15 cellular contexts compared by ENCODE assay signal in genomic region chr7:79709574-79710409, GRCh38.
A peak's percentile ranks its signal among the peaks of the same experiment; 100 is the strongest.
DNase-seq lines count a peak whose midpoint lies in the region; ATAC-seq, FAIRE-seq and TF ChIP-seq lines count a peak whose summit lies in the region.
"Had no signal": no experiment of that assay in that cellular context is flagged by ENCODE, and none has a peak within 500 bp of the region (broad histone marks: within the 10 kb centered on the region; RNA-seq: fewer than 3 reads in every experiment).

No MANE protein-coding gene starts in this region.

- no peak overlapping the region for H2BK12ac ChIP-seq in H1 (ENCODE audit: low read depth, low read length)

- H3K4ac ChIP-seq in H1 (replicated peaks; ENCODE audit: insufficient read length, low read depth, low read length): no peak overlapping the region

- DNase-seq in HT-29 (ENCODE audit: low spot score) (peak; percentile 54), NCI-H345 treated with DMSO at 0.1 percent for 48 hours (lab: John Stamatoyannopoulos, UW; ENCODE audit: unreplicated experiment) (peak; percentile 74), H1 (ENCODE audit: low read depth in 1 of 2, low spot score in 2 of 2) (no peak), skeletal muscle cell (ENCODE audit: low read depth) (peak; percentile 9), hypothalamus (lab: John Stamatoyannopoulos, UW) (no peak)
- DNase-seq: activated gamma-delta T cell treated with Interleukin-2 at 50 U/mL for 16 hours; CD4-positive, alpha-beta memory T cell; cerebellar nuclear complex; naive thymus-derived CD8-positive, alpha-beta T cell; NCI-H1417 treated with DMSO at 0.1 percent for 48 hours; right lobe of liver; T-cell had no signal

- no peak overlapping the region for H3K4me3 ChIP-seq in H1 (ENCODE audit: extremely low read depth in 1 of 4, insufficient read depth in 2 of 4, low read depth in 3 of 4, low read length in 4 of 4)
- H3K4me3 ChIP-seq in skeletal muscle cell (ENCODE audit: low read depth, low read length): no peak overlapping the region
- H3K4me3 ChIP-seq: right lobe of liver, suprapubic skin had no signal

- peak overlapping the region in 1 of 4 experiments; percentile 13; a peak in 1 of 7 replicates for H3K9ac ChIP-seq in H1 (replicated peaks in 1 of 4; ENCODE audit: extremely low read depth in 1 of 4, low read depth in 3 of 4, low read length in 3 of 4)

- H2AFZ ChIP-seq in H1 (ENCODE audit: low read length): peak overlapping the region; percentile 89

- H2BK15ac ChIP-seq in H1 (ENCODE audit: low read length): no peak overlapping the region

- H3K4me1 ChIP-seq in H1 (replicated peaks in 1 of 4; ENCODE audit: control insufficient read depth in 3 of 4, insufficient read depth in 4 of 4, low read length in 3 of 4): no peaks in the 10 kb centered on the region
- H3K4me1 ChIP-seq: right lobe of liver, suprapubic skin had no signal

- no peak for TF ChIP-seq POLR2A in H1 (IDR thresholded peaks at IDR 0.05; ENCODE audit: control extremely low read depth in 1 of 2, low read depth in 2 of 2, low read length in 2 of 2)

- no peak overlapping the region for H4K91ac ChIP-seq in H1 (replicated peaks; ENCODE audit: insufficient read length, low read length)

- 94% methylated on average over 5 of the region's 5 CpGs; no CpG with 5 or more reads in 1 of the 2 experiments for WGBS in H1 (ENCODE audit: extremely low coverage in 1 of 2, insufficient coverage in 1 of 2, insufficient read length in 1 of 2, insufficient replicate concordance in 2 of 2, low coverage in 1 of 2, low lambda C conversion rate in 2 of 2, missing lambda C conversion rate in 1 of 2), 2 experiments

- H2BK5ac ChIP-seq in H1 (ENCODE audit: low read depth, low read length): no peak overlapping the region

- no peak overlapping the region for H2BK120ac ChIP-seq in H1 (replicated peaks; ENCODE audit: low read depth, low read length)

- no peaks in the 10 kb centered on the region for H3K36me3 ChIP-seq in H1 (ENCODE audit: control insufficient read depth in 2 of 4, insufficient read depth in 4 of 4, low read length in 3 of 4)
- H3K36me3 ChIP-seq: right lobe of liver, suprapubic skin had no signal

- H3K79me2 ChIP-seq in H1 (ENCODE audit: control insufficient read depth in 1 of 2, insufficient read depth in 2 of 2, low read length in 2 of 2): no peaks in the 10 kb centered on the region

- H2AK5ac ChIP-seq in H1 (ENCODE audit: low read depth, low read length): no peak overlapping the region

- no peak for TF ChIP-seq EP300 in H1 (IDR thresholded peaks at IDR 0.05; ENCODE audit: borderline replicate concordance in 1 of 2, low read depth in 2 of 2, low read length in 2 of 2)

- CTCF ChIA-PET in H1 (lab: Charles Lee; ENCODE audit: partially characterized antibody): no interaction called here

- no peak overlapping the region for H2BK20ac ChIP-seq in H1 (ENCODE audit: low read length)

- no peaks in the 10 kb centered on the region for H3K27me3 ChIP-seq in H1 (replicated peaks in 1 of 4; ENCODE audit: control insufficient read depth in 3 of 4, extremely low read depth in 1 of 4, insufficient read depth in 3 of 4, low read length in 3 of 4)
- H3K27me3 ChIP-seq: right lobe of liver, suprapubic skin had no signal

- H3K9me3 ChIP-seq in H1 (ENCODE audit: insufficient read depth in 2 of 2, low read depth in 1 of 2, low read length in 1 of 2): no peaks in the 10 kb centered on the region
- H3K9me3 ChIP-seq: right lobe of liver, suprapubic skin had no signal

- no peak overlapping the region for H4K5ac ChIP-seq in H1 (ENCODE audit: insufficient read length, low read depth, low read length)

- no peak overlapping the region for H3K14ac ChIP-seq in H1 (ENCODE audit: insufficient read length)

- H4K8ac ChIP-seq in H1 (ENCODE audit: extremely low read depth, insufficient read depth, low read length): no peak overlapping the region

- no peak for TF ChIP-seq CTCF in H1 (IDR thresholded peaks at IDR 0.05; ENCODE audit: control extremely low read depth in 1 of 3, insufficient read depth in 1 of 3, low read depth in 1 of 3, low read length in 3 of 3)

- H3K23me2 ChIP-seq in H1 (ENCODE audit: low read depth, low read length): no peaks in the 10 kb centered on the region

- H4K20me1 ChIP-seq in H1 (replicated peaks in 1 of 2; ENCODE audit: control insufficient read depth in 1 of 2, insufficient read depth in 2 of 2, low read length in 2 of 2): no peaks in the 10 kb centered on the region

- H3K27ac ChIP-seq in H1 (ENCODE audit: low read depth, low read length): no peak overlapping the region
- H3K27ac ChIP-seq: right lobe of liver, suprapubic skin had no signal

- no peak for ATAC-seq in HG03159 (IDR thresholded peaks at IDR 0.05; ENCODE audit: unreplicated experiment)
- no peak for ATAC-seq in activated CD4-positive, CD25-positive, alpha-beta regulatory T cell treated with anti-CD3 and anti-CD28 coated beads, Interleukin-2, amount 50 U/mL, for 24 hours
- ATAC-seq: naive thymus-derived CD8-positive, alpha-beta T cell; right lobe of liver; T-cell had no signal

- no peaks in the 10 kb centered on the region for H3K79me1 ChIP-seq in H1 (ENCODE audit: low read depth, low read length)

- H3K23ac ChIP-seq in H1 (ENCODE audit: insufficient read length): no peak overlapping the region

- H3K56ac ChIP-seq in H1 (replicated peaks; ENCODE audit: insufficient read length, low read depth, low read length): no peak overlapping the region

- POLR2A ChIA-PET in H1 (lab: Charles Lee; ENCODE audit: partially characterized antibody): no interaction called here

- no peak for FAIRE-seq in H1 (lab: Jason Lieb, UNC)

- TF ChIP-seq RAD21 in H1 (IDR thresholded peaks at IDR 0.05 in 1 of 2, conservative IDR thresholded peaks at IDR 0.05 in 1 of 2; ENCODE audit: low read depth in 2 of 2, low read length in 2 of 2): no peak

- H3K18ac ChIP-seq in H1 (ENCODE audit: extremely low read depth, low read length): no peak overlapping the region

- no peak overlapping the region for H3K4me2 ChIP-seq in H1 (ENCODE audit: insufficient read depth in 1 of 2, low read depth in 2 of 2, low read length in 2 of 2)

TF ChIP-seq in H1, 55 proteins besides CTCF, POLR2A, EP300 and RAD21:
- TF ChIP-seq CBX5 (IDR thresholded peaks at IDR 0.05; ENCODE audit: low read depth, low read length) (no peak), ASH2L (IDR thresholded peaks at IDR 0.05; ENCODE audit: low read length) (no peak), CBX8 (IDR thresholded peaks at IDR 0.05; ENCODE audit: borderline replicate concordance, low read depth, low read length) (no peak), FOSL1 (IDR thresholded peaks at IDR 0.05; ENCODE audit: insufficient read depth, low read depth, low read length) (no peak), MAFK (IDR thresholded peaks at IDR 0.05; ENCODE audit: low read depth, low read length) (no peak), KDM1A (IDR thresholded peaks at IDR 0.05; ENCODE audit: borderline replicate concordance, low read length) (no peak), POLR2AphosphoS5 (IDR thresholded peaks at IDR 0.05; ENCODE audit: low read depth, low read length) (no peak), RFX5 (IDR thresholded peaks at IDR 0.05; ENCODE audit: borderline replicate concordance, low read depth, low read length) (no peak), E2F6 (IDR thresholded peaks at IDR 0.05) (no peak), CREB1 (IDR thresholded peaks at IDR 0.05) (no peak), SP2 (IDR thresholded peaks at IDR 0.05; ENCODE audit: low read length) (no peak), JUND (IDR thresholded peaks at IDR 0.05; ENCODE audit: low read length) (no peak), GTF2F1 (IDR thresholded peaks at IDR 0.05; ENCODE audit: borderline replicate concordance, low read depth, low read length) (no peak), KDM4A (IDR thresholded peaks at IDR 0.05; ENCODE audit: low read depth, low read length, severe bottlenecking) (no peak), CTBP2 (IDR thresholded peaks at IDR 0.05; ENCODE audit: borderline replicate concordance, insufficient read depth, insufficient read length, low read length) (no peak), JUN (IDR thresholded peaks at IDR 0.05; ENCODE audit: low read depth, low read length) (no peak), SAP30 (IDR thresholded peaks at IDR 0.05; ENCODE audit: insufficient read depth, insufficient replicate concordance, low read length) (no peak), SUZ12 (IDR thresholded peaks at IDR 0.05; ENCODE audit: low read length) (no peak)

Comparison
In these comparisons a context has a peak if more than half of its experiments do, and no peak if none do; other contexts are left out.
1. DNase-seq: peak in HT-29 (single experiment), NCI-H345 treated with DMSO at 0.1 percent for 48 hours (single experiment) and skeletal muscle cell (single experiment); none in H1 (0 of 2) and hypothalamus (0 of 51).